Comparison of ENCODE assay signal across 18 cellular contexts in genomic region chr18:7635948-7636347, GRCh38.
DNase-seq lines count a peak whose midpoint lies in the region; ATAC-seq, FAIRE-seq and TF ChIP-seq lines count a peak whose summit lies in the region.
"Had no signal": no experiment of that assay in that cellular context is flagged by ENCODE, and none has a peak within 500 bp of the region (broad histone marks: within the 10 kb centered on the region; RNA-seq: fewer than 3 reads in every experiment).

No MANE protein-coding gene starts in this region.

- intact Hi-C loops in HepG2 (cut with micrococcal nuclease; ENCODE audit: unreplicated experiment) (loop anchor here (1.0 kb wide), 1 partner anchor 9 kb away; no protein-coding TSS in a partner anchor), upper lobe of right lung (cut with DNase I) (no loop called here)

- TF ChIP-seq RAD21 in HepG2 (CRISPR knock-in tag; IDR thresholded peaks at IDR 0.05), result no peak

- H3K36me3 ChIP-seq in HepG2 (replicated peaks in 1 of 2; ENCODE audit: control insufficient read depth in 1 of 2, insufficient read depth in 2 of 2, low read length in 2 of 2) (no peaks in the 10 kb centered on the region), upper lobe of right lung (no peaks in the 10 kb centered on the region)
- H3K36me3 ChIP-seq: BLaER1 had no signal

- peaks cover 7% of the 10 kb centered on the region for H3K79me2 ChIP-seq in HepG2 (ENCODE audit: insufficient read depth, low read length)

- H3K4me3 ChIP-seq in LNCaP clone FGC (ENCODE audit: low read depth, low read length), result no peak overlapping the region
- H3K4me3 ChIP-seq in HepG2 (replicated peaks in 1 of 3; ENCODE audit: insufficient read depth in 1 of 3, low read depth in 2 of 3, low read length in 3 of 3), result no peak overlapping the region
- H3K4me3 ChIP-seq in upper lobe of right lung, result no peak overlapping the region
- H3K4me3 ChIP-seq: BLaER1, GM23338 had no signal

- POLR2A ChIA-PET in HepG2 (lab: Yijun Ruan, JAX), result interaction anchor here (1.5 kb wide), 1 partner anchor 9 kb away, joined by 9 read pairs; no protein-coding TSS in a partner anchor

- TF ChIP-seq CTCF in LNCaP clone FGC (IDR thresholded peaks at IDR 0.05; ENCODE audit: control insufficient read depth, extremely low read depth, insufficient read depth) (no peak), HepG2 (CRISPR knock-in tag; IDR thresholded peaks at IDR 0.05) (no peak), upper lobe of right lung (IDR thresholded peaks at IDR 0.05) (no peak)

- H4K20me1 ChIP-seq in HepG2 (ENCODE audit: insufficient read depth, low read length), result no peaks in the 10 kb centered on the region
- H4K20me1 ChIP-seq: BLaER1 had no signal

- ATAC-seq in HepG2 (peak; percentile 54; the same call in 2 of the 3 replicates), upper lobe of right lung (peak; percentile 36), HG02981 (IDR thresholded peaks at IDR 0.05; ENCODE audit: unreplicated experiment) (no peak), GM21786 (IDR thresholded peaks at IDR 0.05; ENCODE audit: unreplicated experiment) (no peak)
- ATAC-seq: CD8-positive, alpha-beta T cell; GM23338 had no signal

- DNase-seq in DMS53 (lab: John Stamatoyannopoulos, UW) (peak; percentile 21), DMS53 treated with DMSO at 0.1 percent for 48 hours (lab: John Stamatoyannopoulos, UW; ENCODE audit: unreplicated experiment) (no peak), LNCaP clone FGC (ENCODE audit: low read depth) (peak; percentile 90), HepG2 (ENCODE audit: low spot score) (peak; percentile 49), upper lobe of right lung (no peak)
- DNase-seq: Calu3; CD8-positive, alpha-beta T cell; HCEC 1CT had no signal

- TF ChIP-seq POLR2A in HepG2 (IDR thresholded peaks at IDR 0.05; ENCODE audit: insufficient read depth in 1 of 2, low read depth in 2 of 2, low read length in 2 of 2), result no peak

- H3K4me1 ChIP-seq in HepG2 (ENCODE audit: insufficient read depth, low read length), result peaks cover 30% of the 10 kb centered on the region
- H3K4me1 ChIP-seq in upper lobe of right lung, result peaks cover 9% of the 10 kb centered on the region
- H3K4me1 ChIP-seq: BLaER1 had no signal

- FAIRE-seq in HepG2 (lab: Jason Lieb, UNC), result no peak
- FAIRE-seq: G401.6, GM12891, GM19239, H54, HTR-8/SVneo had no signal

- no peaks in the 10 kb centered on the region for H3K27me3 ChIP-seq in HepG2 (ENCODE audit: control insufficient read depth in 1 of 2, insufficient read depth in 2 of 2, low read length in 2 of 2)
- H3K27me3 ChIP-seq in upper lobe of right lung, result no peaks in the 10 kb centered on the region
- H3K27me3 ChIP-seq: BLaER1 had no signal

- H3K27ac ChIP-seq in HepG2 (ENCODE audit: extremely low read length, insufficient read depth, low read length) (no peak overlapping the region), upper lobe of right lung (no peak overlapping the region)
- H3K27ac ChIP-seq: 22Rv1, BLaER1 had no signal

- in situ Hi-C loops in HepG2 (cut with HindIII; ENCODE audit: extremely low pct_ligation_motif_present, low pct_unique_long_range_greater_than_20kb), result no loop called here

- CTCF ChIA-PET in HepG2 (lab: Yijun Ruan, JAX; ENCODE audit: low intra/inter-chr PET ratio, low total read pairs), result no interaction called here

- no peak overlapping the region for H3K9ac ChIP-seq in HepG2 (ENCODE audit: insufficient read depth, low read depth, low read length)
- H3K9ac ChIP-seq: BLaER1 had no signal

- H2AFZ ChIP-seq in HepG2 (ENCODE audit: low read length), result no peak overlapping the region
- H2AFZ ChIP-seq: GM23338 had no signal

- H3K4me2 ChIP-seq in HepG2 (ENCODE audit: low read depth, low read length), result peak overlapping the region; percentile 16; the same call in 1 of the 2 replicates
- H3K4me2 ChIP-seq: BLaER1, GM23338 had no signal

- H3K9me3 ChIP-seq in HepG2 (ENCODE audit: low read length) (no peaks in the 10 kb centered on the region), upper lobe of right lung (no peaks in the 10 kb centered on the region)
- H3K9me3 ChIP-seq: BLaER1 had no signal

- 21% methylated on average over 1 of the region's 1 CpG for WGBS in HepG2 (ENCODE audit: low lambda C conversion rate)

- no TSS peak for BruUV-seq in HepG2 (replicated peaks; lab: Mats Ljungman, UMichigan)

- TF ChIP-seq EP300 in HepG2 (IDR thresholded peaks at IDR 0.05; ENCODE audit: low read depth in 2 of 2, low read length in 2 of 2) (no peak), HepG2 (CRISPR knock-in tag; IDR thresholded peaks at IDR 0.05; ENCODE audit: borderline replicate concordance) (no peak)

TF ChIP-seq in HepG2, 621 proteins besides CTCF, POLR2A, EP300 and RAD21:
- TF ChIP-seq ZNF652 (CRISPR knock-in tag; IDR thresholded peaks at IDR 0.05; ENCODE audit: borderline replicate concordance, low read depth) (peak; percentile 60; the same call in 1 of the 2 replicates), BCL6 (CRISPR knock-in tag; IDR thresholded peaks at IDR 0.05) (0 out of 2 replicates have a peak, but pooled peaks have one; percentile 24), TEAD3 (CRISPR knock-in tag; optimal IDR thresholded peaks at IDR 0.05; ENCODE audit: borderline replicate concordance) (peak; percentile 30), SRF (IDR thresholded peaks at IDR 0.05; ENCODE audit: low read depth, low read length) (no peak), SAP130 (CRISPR knock-in tag; IDR thresholded peaks at IDR 0.05; ENCODE audit: low read depth) (0 out of 2 replicates have a peak, but pooled peaks have one; percentile 28)

Comparison
In these comparisons a context has a peak if more than half of its experiments do, and no peak if none do; other contexts are left out.
1. DNase-seq: peak in DMS53 (single experiment), LNCaP clone FGC (single experiment) and HepG2 (single experiment); none in DMS53 treated with DMSO at 0.1 percent for 48 hours (single experiment) and upper lobe of right lung (single experiment).
2. ATAC-seq: peak in HepG2 (single experiment) and upper lobe of right lung (single experiment); none in HG02981 (single experiment) and GM21786 (single experiment).